Comparison of ENCODE assay signal across 13 cellular contexts in the genomic region with DNA sequence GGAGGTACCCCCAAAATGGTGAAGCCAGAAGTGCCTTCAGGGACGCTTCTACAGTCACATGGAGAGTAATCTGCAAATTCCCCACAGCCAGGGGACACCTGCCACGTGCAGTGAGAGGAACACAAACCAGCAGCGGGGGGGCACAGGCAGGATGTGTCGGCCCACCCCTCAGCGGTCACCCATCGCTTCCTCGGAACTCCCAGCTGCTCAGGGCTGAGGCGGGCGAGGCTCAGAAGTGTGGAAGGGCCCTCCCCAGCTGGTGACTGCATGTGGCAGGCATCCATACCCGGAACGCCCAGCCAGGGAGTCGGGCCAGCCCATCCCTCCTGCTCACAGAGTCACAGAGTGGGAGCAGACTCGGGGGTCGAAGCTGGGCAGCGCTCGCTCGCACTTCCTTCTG.
DNase-seq lines count a peak whose midpoint lies in the region; ATAC-seq and TF ChIP-seq lines count a peak whose summit lies in the region.
"Had no signal": no experiment of that assay in that cellular context is flagged by ENCODE, and none has a peak within 500 bp of the region (broad histone marks: within the 10 kb centered on the region; RNA-seq: fewer than 3 reads in every experiment).

No MANE protein-coding gene starts in this region.

- no peak for TF ChIP-seq CTCF in tibial artery (IDR thresholded peaks at IDR 0.05)

- H3K27ac ChIP-seq in tibial artery: peak overlapping the region; percentile 64 to 66
- H3K27ac ChIP-seq: KMS-11, right lobe of liver had no signal

- H3K36me3 ChIP-seq in tibial artery: no peaks in the 10 kb centered on the region
- H3K36me3 ChIP-seq: right lobe of liver had no signal

- no peaks in the 10 kb centered on the region for H3K27me3 ChIP-seq in tibial artery
- H3K27me3 ChIP-seq: right lobe of liver had no signal

- H3K4me3 ChIP-seq in tibial artery: peak overlapping the region in 1 of 2 donors; percentile 6
- H3K4me3 ChIP-seq: right lobe of liver had no signal

- DNase-seq in astrocyte of the hippocampus (ENCODE audit: low read depth, low spot score) (peak; percentile 78), left kidney (ENCODE audit: low read depth, low spot score) (peak; percentile 67), tibial artery (peak; percentile 64 to 85), cerebellar nuclear complex (lab: John Stamatoyannopoulos, UW) (no peak), OCI-M1 (lab: John Stamatoyannopoulos, UW) (no peak), retina (no peak)
- DNase-seq: DMS79 treated with DMSO at 0.1 percent for 48 hours, NCI-H526 treated with DMSO at 0.1 percent for 48 hours, right lobe of liver, T-helper 1 cell had no signal

- H3K9me3 ChIP-seq in tibial artery: no peaks in the 10 kb centered on the region
- H3K9me3 ChIP-seq: right lobe of liver had no signal

- intact Hi-C loops in tibial artery (cut with DNase I; ENCODE audit: low total_unique reads): loop anchor here (10.0 kb wide), 1 partner anchor 94 kb away; a partner anchor contains a TSS

- ATAC-seq in GM21786 (IDR thresholded peaks at IDR 0.05; ENCODE audit: unreplicated experiment): peak; percentile 42
- ATAC-seq in GM19324 (IDR thresholded peaks at IDR 0.05; ENCODE audit: low FRiP score, unreplicated experiment): no peak

- peaks cover 0 to 63% (median 41%) of the 10 kb centered on the region in 4 donors for H3K4me1 ChIP-seq in tibial artery

Comparison
In these comparisons a context has a peak if more than half of its experiments do, and no peak if none do; other contexts are left out.
1. DNase-seq: peak in astrocyte of the hippocampus (single experiment), left kidney (single experiment) and tibial artery (2 of 2); none in cerebellar nuclear complex (0 of 2), OCI-M1 (single experiment) and retina (single experiment).